32 cellular contexts compared by ENCODE assay signal in genomic region chr3:180764481-180764880, GRCh38.
"Had no signal": no experiment of that assay in that cellular context is flagged by ENCODE, and none has a peak within 500 bp of the region (broad histone marks: within the 10 kb centered on the region; RNA-seq: fewer than 3 reads in every experiment).

No MANE protein-coding gene starts in this region.

- H3K4me2 ChIP-seq: KMS-11, SK-N-SH had no signal

- H3K4me1 ChIP-seq: Peyer's patch, SJSA1 had no signal

- DNase-seq: Karpas-422, MM.1S, MV-4-11, NCI-H1092, NCI-H1105 treated with DMSO at 0.1 percent for 48 hours, NCI-H1417, NCI-H1436, NCI-H146, NCI-H1694, NCI-H187, NCI-H1930, NCI-H2029 treated with DMSO at 0.1 percent for 48 hours, NCI-H2081 treated with DMSO at 0.1 percent for 48 hours, NCI-H2107, NCI-H2171, NCI-H226, NCI-H446 treated with DMSO at 0.1 percent for 48 hours, NCI-H510A, NCI-H524, NCI-H526, NCI-H69, NCI-H748 treated with DMSO at 0.1 percent for 48 hours, NCI-H82, PC-3, Peyer's patch, Right ventricle myocardium superior, RPMI8226, SHP77 treated with DMSO at 0.1 percent for 48 hours, SK-N-SH, SW 1271 had no signal

- H3K36me3 ChIP-seq: Peyer's patch, SJSA1 had no signal

- H3K9me3 ChIP-seq: Peyer's patch, SJSA1, SK-N-SH had no signal

- H3K27ac ChIP-seq: KMS-11, Peyer's patch, SJSA1 had no signal

- H3K4me3 ChIP-seq: Peyer's patch, SJSA1 had no signal

- ATAC-seq: PC-3 had no signal

- H3K27me3 ChIP-seq: Peyer's patch, SJSA1 had no signal

- H3K9ac ChIP-seq: KMS-11, SK-N-SH had no signal
